16 cellular contexts compared by ENCODE assay signal in genomic region chr5:125050926-125051325, GRCh38.
DNase-seq lines count a peak whose midpoint lies in the region; ATAC-seq and TF ChIP-seq lines count a peak whose summit lies in the region.
"Had no signal": no experiment of that assay in that cellular context is flagged by ENCODE, and none has a peak within 500 bp of the region (broad histone marks: within the 10 kb centered on the region; RNA-seq: fewer than 3 reads in every experiment).

No MANE protein-coding gene starts in this region.

- no peaks in the 10 kb centered on the region for H3K9me3 Mint-ChIP-seq in natural killer cell
- H3K9me3 Mint-ChIP-seq: CD8-positive, alpha-beta T cell had no signal

- POLR2A ChIA-PET in Panc1 (lab: Charles Lee) = no interaction called here

- H3K4me1 ChIP-seq in Panc1 (ENCODE audit: control insufficient read depth, insufficient read depth, low read length) = no peaks in the 10 kb centered on the region

- H3K36me3 ChIP-seq in Panc1 (ENCODE audit: control insufficient read depth, insufficient read depth, low read length) = no peaks in the 10 kb centered on the region

- H3K27ac ChIP-seq in Panc1 (ENCODE audit: low read length) = peak overlapping the region; percentile 62; the same call in 1 of the 2 replicates
- H3K27ac ChIP-seq: A549, KMS-11 had no signal

- H3K4me3 Mint-ChIP-seq in natural killer cell = no peak overlapping the region
- H3K4me3 Mint-ChIP-seq: CD14-positive monocyte; CD8-positive, alpha-beta T cell had no signal

- no peak overlapping the region for H3K4me3 ChIP-seq in Panc1 (ENCODE audit: low read depth in 2 of 2, low read length in 2 of 2)
- H3K4me3 ChIP-seq: A549 had no signal

- H3K36me3 Mint-ChIP-seq in natural killer cell = no peaks in the 10 kb centered on the region
- H3K36me3 Mint-ChIP-seq: CD8-positive, alpha-beta T cell had no signal

- H3K9me3 ChIP-seq in Panc1 (ENCODE audit: control insufficient read depth, insufficient read depth, low read depth, low read length) = no peaks in the 10 kb centered on the region
- H3K9me3 ChIP-seq: A549 had no signal

- peaks cover 1% of the 10 kb centered on the region in 2 donors for H3K4me1 Mint-ChIP-seq in natural killer cell

- H3K27me3 ChIP-seq in Panc1 (ENCODE audit: control insufficient read depth, insufficient read depth, low read length) = no peaks in the 10 kb centered on the region

- ATAC-seq in Panc1 = no peak
- ATAC-seq in natural killer cell = no peak
- ATAC-seq in GM21723 (IDR thresholded peaks at IDR 0.05; ENCODE audit: unreplicated experiment) = no peak
- ATAC-seq in GM19351 (IDR thresholded peaks at IDR 0.05; ENCODE audit: unreplicated experiment) = no peak
- ATAC-seq in HG03521 (IDR thresholded peaks at IDR 0.05; ENCODE audit: unreplicated experiment) = no peak
- ATAC-seq: A549; CD8-positive, alpha-beta T cell; HCT116; HepG2 had no signal

- CTCF ChIA-PET in Panc1 (lab: Charles Lee) = no interaction called here

- TF ChIP-seq CTCF in Panc1 (IDR thresholded peaks at IDR 0.05) = no peak
- no peak for TF ChIP-seq CTCF in natural killer cell (IDR thresholded peaks at IDR 0.05)

- intact Hi-C loops in Panc1 (cut with micrococcal nuclease; ENCODE audit: unreplicated experiment) = no loop called here
- intact Hi-C loops in natural killer cell (cut with micrococcal nuclease) = no loop called here

- in situ Hi-C loops in Panc1 (cut with HindIII; ENCODE audit: low pct_unique_long_range_greater_than_20kb, low sequenced_read_pairs) = no loop called here

- no peak overlapping the region for H3K27ac Mint-ChIP-seq in natural killer cell
- H3K27ac Mint-ChIP-seq: CD14-positive monocyte; CD8-positive, alpha-beta T cell had no signal

- BruUV-seq in Panc1 (replicated peaks; lab: Mats Ljungman, UMichigan) = no TSS peak

- H3K27me3 Mint-ChIP-seq in natural killer cell (ENCODE audit: low read depth in 2 of 2) = peaks cover 3% of the 10 kb centered on the region in 2 donors

- no peak for DNase-seq in Panc1 (ENCODE audit: low read depth, low spot score)
- DNase-seq in globus pallidus (ENCODE audit: low spot score) = peak; percentile 86
- peak; percentile 43 for DNase-seq in midbrain (lab: John Stamatoyannopoulos, UW)
- no peak for DNase-seq in natural killer cell
- DNase-seq: CD8-positive, alpha-beta T cell; COR-L47; DMS79; EL had no signal

Comparison
In these comparisons a context has a peak if more than half of its experiments do, and no peak if none do; other contexts are left out.
1. DNase-seq: peak in globus pallidus (single experiment) and midbrain (single experiment); none in Panc1 (single experiment) and natural killer cell (single experiment).